In the genomic region with DNA sequence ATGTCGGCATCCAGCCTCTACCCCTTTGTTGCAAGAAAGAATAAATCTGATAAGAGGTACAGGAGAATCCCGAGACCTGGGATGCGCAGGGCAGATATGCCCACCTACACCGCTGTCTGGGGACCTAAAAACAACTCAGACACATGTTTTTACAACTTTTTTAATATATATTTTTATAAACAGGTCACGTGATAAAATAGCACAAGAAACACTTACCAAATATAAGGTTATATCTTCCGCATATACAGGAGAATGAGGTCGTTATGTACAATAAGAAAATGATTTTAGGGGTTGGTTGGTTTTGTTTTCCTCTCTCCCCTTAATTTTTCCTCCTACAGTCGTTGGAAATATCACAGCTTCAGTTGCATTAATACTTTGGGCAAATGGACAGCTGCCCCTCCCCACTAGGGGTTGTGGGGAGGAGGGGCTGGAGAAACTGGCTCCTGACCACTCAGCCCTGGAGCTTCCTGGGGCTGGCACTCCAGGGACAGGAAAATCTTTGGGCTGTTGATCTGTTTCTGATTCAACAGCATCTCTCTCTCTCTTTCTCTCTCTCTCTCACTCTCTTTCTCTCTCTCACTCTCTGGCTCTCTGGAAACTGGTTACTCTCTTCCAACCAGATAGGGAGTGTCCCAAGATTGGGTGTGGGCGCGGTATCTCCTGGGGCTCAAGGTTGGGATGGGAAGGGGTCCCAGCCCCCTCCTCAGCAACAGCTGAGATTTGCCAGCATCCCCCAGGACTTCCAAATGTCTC, we compare ENCODE assay signal across 16 cellular contexts. TPM values are rescaled to one million over a fixed set of nuclear protein-coding genes. Genes with fewer than 3 reads are reported as not detected.
DNase-seq lines count a peak whose midpoint lies in the region; ATAC-seq and TF ChIP-seq lines count a peak whose summit lies in the region.
"Had no signal": no experiment of that assay in that cellular context is flagged by ENCODE, and none has a peak within 500 bp of the region (broad histone marks: within the 10 kb centered on the region; RNA-seq: fewer than 3 reads in every experiment).

No MANE protein-coding gene starts in this region.

- peaks cover 0 to 9% of the 10 kb centered on the region in 2 donors for H3K36me3 Mint-ChIP-seq in CD4-positive, alpha-beta memory T cell
- H3K36me3 Mint-ChIP-seq in IgD-negative memory B cell (no peaks in the 10 kb centered on the region), immature natural killer cell (no peaks in the 10 kb centered on the region)

- H3K4me3 Mint-ChIP-seq in CD4-positive, alpha-beta memory T cell, result peak overlapping the region in 7 of 8 donors; percentile 12 to 72 (median 36)
- H3K4me3 Mint-ChIP-seq in IgD-negative memory B cell, result peak overlapping the region; percentile 30 to 92 (median 76)
- peak overlapping the region in 3 of 5 donors; percentile 19 to 68 (median 56) for H3K4me3 Mint-ChIP-seq in immature natural killer cell

- H3K4me3 ChIP-seq in CD4-positive, alpha-beta memory T cell (ENCODE audit: low read length in 2 of 2), result no peak overlapping the region
- no peak overlapping the region for H3K4me3 ChIP-seq in body of pancreas
- H3K4me3 ChIP-seq: HAP-1, tibial nerve had no signal

- H3K4me1 ChIP-seq in CD4-positive, alpha-beta memory T cell (ENCODE audit: insufficient read depth, low read length), result peaks cover 39% of the 10 kb centered on the region
- peaks cover 44% of the 10 kb centered on the region for H3K4me1 ChIP-seq in body of pancreas

- H3K36me3 ChIP-seq in CD4-positive, alpha-beta memory T cell (ENCODE audit: insufficient read depth, low read length), result no peaks in the 10 kb centered on the region
- H3K36me3 ChIP-seq in body of pancreas (replicated peaks in 1 of 2; ENCODE audit: insufficient read depth in 1 of 2, low read depth in 2 of 2), result no peaks in the 10 kb centered on the region

- WGBS in body of pancreas, 2 donors, result 52 to 57% methylated on average over 10 of the region's 10 CpGs

- H3K9me3 Mint-ChIP-seq in CD4-positive, alpha-beta memory T cell, result peaks cover 0 to 4% (median 0%) of the 10 kb centered on the region in 8 donors
- no peaks in the 10 kb centered on the region for H3K9me3 Mint-ChIP-seq in IgD-negative memory B cell
- no peaks in the 10 kb centered on the region for H3K9me3 Mint-ChIP-seq in immature natural killer cell

- no peaks in the 10 kb centered on the region for H3K27me3 Mint-ChIP-seq in CD4-positive, alpha-beta memory T cell
- peaks cover 6% of the 10 kb centered on the region for H3K27me3 Mint-ChIP-seq in IgD-negative memory B cell
- peaks cover 8 to 16% (median 10%) of the 10 kb centered on the region in 3 donors for H3K27me3 Mint-ChIP-seq in immature natural killer cell (ENCODE audit: low read depth in 3 of 3)

- POLR2A ChIA-PET in CD4-positive, alpha-beta memory T cell (lab: Charles Lee; ENCODE audit: partially characterized antibody), result interaction anchor here (1.2 to 8.0 kb wide), 4 partner anchors 10 to 56 kb away, joined by 4 to 212 read pairs (median 93); partner anchors contain the start of genes ANTKMT, CCDC78, HAGHL and JMJD8

- TF ChIP-seq CTCF in body of pancreas (IDR thresholded peaks at IDR 0.05), result no peak

- peaks cover 17 to 55% (median 32%) of the 10 kb centered on the region in 4 donors for H3K4me1 Mint-ChIP-seq in CD4-positive, alpha-beta memory T cell
- H3K4me1 Mint-ChIP-seq in IgD-negative memory B cell (peaks cover 8 to 16% (median 10%) of the 10 kb centered on the region in 3 donors), immature natural killer cell (peaks cover 14 to 32% of the 10 kb centered on the region in 2 donors)

- intact Hi-C loops in CD4-positive, alpha-beta memory T cell (cut with micrococcal nuclease), result no loop called here
- intact Hi-C loops in body of pancreas (cut with DNase I), result no loop called here

- CTCF ChIA-PET in CD4-positive, alpha-beta memory T cell (lab: Charles Lee; ENCODE audit: partially characterized antibody), result interaction anchor here (1.9 kb wide), 1 partner anchor 20 kb away, joined by 6 read pairs; no protein-coding TSS in a partner anchor

- no peak overlapping the region for H3K27ac ChIP-seq in CD4-positive, alpha-beta memory T cell (ENCODE audit: low read depth, low read length)
- no peak overlapping the region for H3K27ac ChIP-seq in body of pancreas
- H3K27ac ChIP-seq: epithelial cell of prostate, tibial nerve had no signal

- no peaks in the 10 kb centered on the region for H3K9me3 ChIP-seq in CD4-positive, alpha-beta memory T cell (ENCODE audit: control insufficient read depth in 1 of 2, low read length in 2 of 2)
- H3K9me3 ChIP-seq in body of pancreas, result no peaks in the 10 kb centered on the region
- H3K9me3 ChIP-seq: HAP-1, tibial nerve had no signal

- H3K27me3 ChIP-seq in CD4-positive, alpha-beta memory T cell (ENCODE audit: insufficient read depth, low read length), result no peaks in the 10 kb centered on the region
- H3K27me3 ChIP-seq in body of pancreas, result peaks cover 0 to 24% of the 10 kb centered on the region in 2 donors

- no peak for TF ChIP-seq POLR2A in body of pancreas (IDR thresholded peaks at IDR 0.05)

- DNase-seq in CD4-positive, alpha-beta memory T cell, result no peak
- no peak for DNase-seq in immature natural killer cell
- no peak for DNase-seq in COLO668 (lab: John Stamatoyannopoulos, UW; ENCODE audit: unreplicated experiment)
- DNase-seq in body of pancreas, result no peak
- DNase-seq: activated CD4-positive, CD25-positive, alpha-beta regulatory T cell treated with anti-CD3 and anti-CD28 coated beads, Interleukin-2, amount 50 U/mL, for 72 hours; activated naive CD4-positive, alpha-beta T cell; cortex of kidney; DMS79; NCI-H1694; Right ventricle myocardium superior; stimulated activated naive B cell treated with anti-CD40 and anti-IgM and Interleukin-4, amounts not matched to agents 10 μg/mL and 1 μg/mL and 100 μg/mL, for 72 hours had no signal

- peak overlapping the region in 6 of 7 donors; percentile 9 to 91 (median 56) for H3K27ac Mint-ChIP-seq in CD4-positive, alpha-beta memory T cell
- peak overlapping the region in 1 of 3 donors; percentile 51 for H3K27ac Mint-ChIP-seq in IgD-negative memory B cell
- no peak overlapping the region for H3K27ac Mint-ChIP-seq in immature natural killer cell

- ATAC-seq in HG02870 (IDR thresholded peaks at IDR 0.05; ENCODE audit: unreplicated experiment), result no peak
- no peak for ATAC-seq in body of pancreas
- ATAC-seq: stimulated activated naive B cell treated with anti-CD40 and anti-IgM and Interleukin-4, amounts not matched to agents 10 μg/mL and 1 μg/mL and 100 μg/mL, for 72 hours had no signal

RNA-seq across cellular contexts. Expression of gene WDR24, which starts 2.3 kb away (rescaled TPM):
- total RNA-seq in CD4-positive, alpha-beta memory T cell, result 10 to 100 TPM; 15.5 to 16.1 TPM
- 10 to 100 TPM; 10.2 to 12.2 TPM for polyA plus RNA-seq in CD4-positive, alpha-beta memory T cell
- polyA plus RNA-seq in IgD-negative memory B cell, result 15.1 TPM
- 10 to 100 TPM in 1 of 3 donors, 1 to 10 TPM in 2; 4.9 to 15.1 (median 5.2) TPM for polyA plus RNA-seq in immature natural killer cell
- total RNA-seq in body of pancreas, result 10 to 100 TPM in 1 of 2 donors, 1 to 10 TPM in 1; 8.6 to 16.8 TPM

RNA-seq across cellular contexts. Expression of gene JMJD8, which starts 8.4 kb away (rescaled TPM):
- 10 to 100 TPM; 45.0 to 49.0 TPM for total RNA-seq in CD4-positive, alpha-beta memory T cell
- 10 to 100 TPM; 43.9 to 60.3 TPM for polyA plus RNA-seq in CD4-positive, alpha-beta memory T cell
- polyA plus RNA-seq in IgD-negative memory B cell, result 51.0 TPM
- polyA plus RNA-seq in immature natural killer cell, result 10 to 100 TPM; 38.3 to 63.5 (median 47.4) TPM
- 100 to 1,000 TPM in 1 of 2 donors, 10 to 100 TPM in 1; 49.5 to 128 TPM for total RNA-seq in body of pancreas

RNA-seq across cellular contexts. Expression of gene STUB1, which starts 12.3 kb away (rescaled TPM):
- total RNA-seq in CD4-positive, alpha-beta memory T cell, result 100 to 1,000 TPM in 1 of 2 experiments, 10 to 100 TPM in 1; 97.2 to 110 TPM
- polyA plus RNA-seq in CD4-positive, alpha-beta memory T cell, result 100 to 1,000 TPM; 147 to 181 TPM
- 137 TPM for polyA plus RNA-seq in IgD-negative memory B cell
- 100 to 1,000 TPM; 183 to 225 (median 194) TPM for polyA plus RNA-seq in immature natural killer cell
- 100 to 1,000 TPM in 1 of 2 donors, 10 to 100 TPM in 1; 63.3 to 205 TPM for total RNA-seq in body of pancreas

RNA-seq across cellular contexts. Expression of gene FBXL16, which starts 13.1 kb away (rescaled TPM):
- 10 to 100 TPM; 58.4 to 59.5 TPM for total RNA-seq in CD4-positive, alpha-beta memory T cell
- 10 to 100 TPM in 1 of 2 donors, 1 to 10 TPM in 1; 9.3 to 38.6 TPM for polyA plus RNA-seq in CD4-positive, alpha-beta memory T cell
- 4.4 TPM for polyA plus RNA-seq in IgD-negative memory B cell
- polyA plus RNA-seq in immature natural killer cell, result under 1 TPM in 1 of 3 donors, not detected in 2; 0.20 TPM
- 1 to 10 TPM; 1.0 to 2.3 TPM for total RNA-seq in body of pancreas
- total RNA-seq: Right ventricle myocardium superior had no signal

RNA-seq across cellular contexts. Expression of gene RHBDL1, which starts 17.1 kb away (rescaled TPM):
- total RNA-seq in CD4-positive, alpha-beta memory T cell, result 1 to 10 TPM; 2.2 to 2.4 TPM
- 1 to 10 TPM; 2.1 to 2.8 TPM for polyA plus RNA-seq in CD4-positive, alpha-beta memory T cell
- polyA plus RNA-seq in IgD-negative memory B cell (1.1 TPM), immature natural killer cell (not detected)
- 1 to 10 TPM; 1.8 to 4.3 TPM for total RNA-seq in body of pancreas

Comparison
In these comparisons a context has a peak if more than half of its experiments do, and no peak if none do; other contexts are left out.
1. H3K27ac Mint-ChIP-seq: peak in CD4-positive, alpha-beta memory T cell (6 of 7); none in immature natural killer cell (0 of 6).
2. Peak in every context shown above with its lines, with median percentiles within 50 percentile points of each other: H3K4me3 Mint-ChIP-seq.